ENCODE assay signal across 8 cellular contexts in the genomic region with DNA sequence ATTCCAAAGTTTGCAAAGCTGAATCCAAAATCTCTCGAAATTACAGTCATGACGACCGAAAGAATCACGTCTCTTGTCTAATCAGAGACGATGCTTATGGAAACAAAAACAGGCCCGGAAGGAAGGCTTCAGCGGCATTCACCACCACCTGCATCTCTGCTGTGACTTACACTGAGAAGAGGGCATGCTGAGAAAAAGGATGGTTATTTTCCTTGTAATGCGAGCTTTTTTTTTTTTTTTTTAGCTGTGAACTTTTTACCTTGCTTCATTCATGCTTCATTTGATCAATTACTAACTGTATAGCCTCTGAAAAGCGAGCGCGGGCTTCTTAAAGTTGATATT.
DNase-seq lines count a peak whose midpoint lies in the region; ATAC-seq and TF ChIP-seq lines count a peak whose summit lies in the region.

No MANE protein-coding gene starts in this region.

- no peaks in the 10 kb centered on the region for H3K9me3 ChIP-seq in SK-N-SH
- H3K9me3 ChIP-seq in spleen = no peaks in the 10 kb centered on the region

- no peaks in the 10 kb centered on the region for H3K9me2 ChIP-seq in SK-N-SH

- H3K9me3 Mint-ChIP-seq in effector memory CD8-positive, alpha-beta T cell = no peaks in the 10 kb centered on the region

- peaks cover 8 to 12% of the 10 kb centered on the region in 2 donors for H3K4me1 Mint-ChIP-seq in effector memory CD8-positive, alpha-beta T cell (ENCODE audit: low read depth in 2 of 2)

- H3K36me3 ChIP-seq in SK-N-SH (replicated peaks in 1 of 2; ENCODE audit: control insufficient read depth in 1 of 2, insufficient read depth in 2 of 2, low read length in 1 of 2) = peaks cover 3 to 7% of the 10 kb centered on the region in 2 experiments
- no peaks in the 10 kb centered on the region for H3K36me3 ChIP-seq in spleen

- no peak for TF ChIP-seq EP300 in SK-N-SH (IDR thresholded peaks at IDR 0.05; ENCODE audit: borderline replicate concordance in 1 of 2, low read depth in 1 of 2, low read length in 1 of 2)

- no peak overlapping the region for H3K27ac Mint-ChIP-seq in effector memory CD8-positive, alpha-beta T cell

- intact Hi-C loops in spleen (cut with DNase I; ENCODE audit: low total_unique reads) = no loop called here

- H3K27me3 ChIP-seq in SK-N-SH (ENCODE audit: insufficient read depth) = no peaks in the 10 kb centered on the region
- H3K27me3 ChIP-seq in spleen (replicated peaks in 1 of 7) = peaks cover 4 to 89% (median 42%) of the 10 kb centered on the region in 7 donors

- DNase-seq in NCI-H2227 (lab: John Stamatoyannopoulos, UW; ENCODE audit: unreplicated experiment) (peak; percentile 22), NCI-H2227 treated with DMSO at 0.1 percent for 48 hours (lab: John Stamatoyannopoulos, UW) (no peak), SK-N-SH (peak; percentile 45), glomerular visceral epithelial cell (ENCODE audit: extremely low spot score) (peak; percentile 37), spleen (no peak), GM19238 (ENCODE audit: insufficient read length, low spot score) (no peak)
- no peak for DNase-seq in activated CD4-positive, CD25-positive, alpha-beta regulatory T cell treated with anti-CD3 and anti-CD28 coated beads, Interleukin-2, amount 50 U/mL, for 72 hours
- no peak for DNase-seq in effector memory CD8-positive, alpha-beta T cell

- peaks cover 12 to 28% of the 10 kb centered on the region in 2 experiments for H3K4me1 ChIP-seq in SK-N-SH (ENCODE audit: control insufficient read depth in 1 of 2, insufficient read depth in 2 of 2, low read depth in 1 of 2, low read length in 1 of 2)
- H3K4me1 ChIP-seq in spleen = peaks cover 3 to 24% (median 15%) of the 10 kb centered on the region in 6 donors

- no peak for TF ChIP-seq POLR2A in spleen (IDR thresholded peaks at IDR 0.05)

- peak overlapping the region in 1 of 2 donors; percentile 60 for H3K4me3 Mint-ChIP-seq in effector memory CD8-positive, alpha-beta T cell

- H3K4me3 ChIP-seq in SK-N-SH (ENCODE audit: low read depth in 2 of 2, low read length in 1 of 2) = peak overlapping the region; percentile 79 to 81
- peak overlapping the region in 6 of 8 donors; percentile 18 to 69 (median 37) for H3K4me3 ChIP-seq in spleen

- peaks cover 9% of the 10 kb centered on the region for H3F3A ChIP-seq in SK-N-SH (replicated peaks; ENCODE audit: insufficient read depth)

- H3K9ac ChIP-seq in SK-N-SH = peak overlapping the region; percentile 92

- peak overlapping the region; percentile 73 for H2AFZ ChIP-seq in SK-N-SH (ENCODE audit: low read depth)

- H4K20me1 ChIP-seq in SK-N-SH (ENCODE audit: insufficient read depth) = no peaks in the 10 kb centered on the region

- H3K27me3 Mint-ChIP-seq in effector memory CD8-positive, alpha-beta T cell = peaks cover 62 to 84% of the 10 kb centered on the region in 2 donors

- POLR2A ChIA-PET in SK-N-SH (lab: Yijun Ruan, JAX) = interaction anchor here (0.6 to 2.8 kb wide), 4 partner anchors 44 to 515 kb away, joined by 3 to 16 read pairs (median 3); no protein-coding TSS in a partner anchor

- H3K27ac ChIP-seq in SK-N-SH (ENCODE audit: low read depth in 2 of 2, low read length in 1 of 2) = peak overlapping the region; percentile 78 to 99
- H3K27ac ChIP-seq in spleen = peak overlapping the region in 4 of 8 donors; percentile 72 to 81 (median 76)

- no peak for ATAC-seq in effector memory CD8-positive, alpha-beta T cell (replicated peaks)

- H3K79me2 ChIP-seq in SK-N-SH (ENCODE audit: insufficient read depth) = peaks cover 74% of the 10 kb centered on the region

- CTCF ChIA-PET in SK-N-SH (lab: Yijun Ruan, JAX) = interaction anchor here (1.2 to 1.9 kb wide), 3 partner anchors 59 to 184 kb away, joined by 4 to 5 read pairs (median 4); no protein-coding TSS in a partner anchor

- peak overlapping the region; percentile 91 for H3K4me2 ChIP-seq in SK-N-SH

- no peak for TF ChIP-seq RAD21 in SK-N-SH (IDR thresholded peaks at IDR 0.05; ENCODE audit: low read length)

- no peak for TF ChIP-seq CTCF in SK-N-SH (IDR thresholded peaks at IDR 0.05)
- no peak for TF ChIP-seq CTCF in spleen (IDR thresholded peaks at IDR 0.05 in 8 of 11, conservative IDR thresholded peaks at IDR 0.05 in 3 of 11)

- H3K36me3 Mint-ChIP-seq in effector memory CD8-positive, alpha-beta T cell (ENCODE audit: insufficient read depth) = no peaks in the 10 kb centered on the region

- 9% methylated on average over 11 of the region's 11 CpGs for WGBS in SK-N-SH (ENCODE audit: low lambda C conversion rate)
- 11 to 33% (median 14%) methylated on average over 11 of the region's 11 CpGs for WGBS in spleen, 5 donors

TF ChIP-seq in SK-N-SH, 30 proteins besides CTCF, POLR2A, EP300 and RAD21:
- no peak for TF ChIP-seq ELF1 (IDR thresholded peaks at IDR 0.05)
- peak; percentile 27; the same call in 1 of the 2 replicates for TF ChIP-seq RXRA (IDR thresholded peaks at IDR 0.05; ENCODE audit: borderline replicate concordance, low read depth)
- peak; percentile 8; the same call in 1 of the 2 replicates for TF ChIP-seq TCF12 (IDR thresholded peaks at IDR 0.05)
- TF ChIP-seq, protein P1, sequence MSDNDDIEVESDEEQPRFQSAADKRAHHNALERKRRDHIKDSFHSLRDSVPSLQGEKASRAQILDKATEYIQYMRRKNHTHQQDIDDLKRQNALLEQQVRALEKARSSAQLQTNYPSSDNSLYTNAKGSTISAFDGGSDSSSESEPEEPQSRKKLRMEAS (IDR thresholded peaks at IDR 0.05; ENCODE audit: low read depth) = peak; percentile 21; the same call in 1 of the 2 replicates
- TF ChIP-seq, protein P2, sequence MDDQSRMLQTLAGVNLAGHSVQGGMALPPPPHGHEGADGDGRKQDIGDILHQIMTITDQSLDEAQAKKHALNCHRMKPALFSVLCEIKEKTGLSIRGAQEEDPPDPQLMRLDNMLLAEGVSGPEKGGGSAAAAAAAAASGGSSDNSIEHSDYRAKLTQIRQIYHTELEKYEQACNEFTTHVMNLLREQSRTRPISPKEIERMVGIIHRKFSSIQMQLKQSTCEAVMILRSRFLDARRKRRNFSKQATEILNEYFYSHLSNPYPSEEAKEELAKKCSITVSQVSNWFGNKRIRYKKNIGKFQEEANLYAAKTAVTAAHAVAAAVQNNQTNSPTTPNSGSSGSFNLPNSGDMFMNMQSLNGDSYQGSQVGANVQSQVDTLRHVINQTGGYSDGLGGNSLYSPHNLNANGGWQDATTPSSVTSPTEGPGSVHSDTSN (IDR thresholded peaks at IDR 0.05) = peak; percentile 26; the same call in 1 of the 2 replicates
- TF ChIP-seq POLR2AphosphoS5 (IDR thresholded peaks at IDR 0.05; ENCODE audit: low read depth, low read length) = no peak

Comparison
In these comparisons a context has a peak if more than half of its experiments do, and no peak if none do; other contexts are left out.
1. DNase-seq: peak in NCI-H2227 (single experiment), SK-N-SH (single experiment) and glomerular visceral epithelial cell (single experiment); none in NCI-H2227 treated with DMSO at 0.1 percent for 48 hours (single experiment), spleen (single experiment), GM19238 (single experiment), activated CD4-positive, CD25-positive, alpha-beta regulatory T cell treated with anti-CD3 and anti-CD28 coated beads, Interleukin-2, amount 50 U/mL, for 72 hours (single experiment) and effector memory CD8-positive, alpha-beta T cell (0 of 3).